9 cellular contexts compared by ENCODE assay signal in the genomic region with DNA sequence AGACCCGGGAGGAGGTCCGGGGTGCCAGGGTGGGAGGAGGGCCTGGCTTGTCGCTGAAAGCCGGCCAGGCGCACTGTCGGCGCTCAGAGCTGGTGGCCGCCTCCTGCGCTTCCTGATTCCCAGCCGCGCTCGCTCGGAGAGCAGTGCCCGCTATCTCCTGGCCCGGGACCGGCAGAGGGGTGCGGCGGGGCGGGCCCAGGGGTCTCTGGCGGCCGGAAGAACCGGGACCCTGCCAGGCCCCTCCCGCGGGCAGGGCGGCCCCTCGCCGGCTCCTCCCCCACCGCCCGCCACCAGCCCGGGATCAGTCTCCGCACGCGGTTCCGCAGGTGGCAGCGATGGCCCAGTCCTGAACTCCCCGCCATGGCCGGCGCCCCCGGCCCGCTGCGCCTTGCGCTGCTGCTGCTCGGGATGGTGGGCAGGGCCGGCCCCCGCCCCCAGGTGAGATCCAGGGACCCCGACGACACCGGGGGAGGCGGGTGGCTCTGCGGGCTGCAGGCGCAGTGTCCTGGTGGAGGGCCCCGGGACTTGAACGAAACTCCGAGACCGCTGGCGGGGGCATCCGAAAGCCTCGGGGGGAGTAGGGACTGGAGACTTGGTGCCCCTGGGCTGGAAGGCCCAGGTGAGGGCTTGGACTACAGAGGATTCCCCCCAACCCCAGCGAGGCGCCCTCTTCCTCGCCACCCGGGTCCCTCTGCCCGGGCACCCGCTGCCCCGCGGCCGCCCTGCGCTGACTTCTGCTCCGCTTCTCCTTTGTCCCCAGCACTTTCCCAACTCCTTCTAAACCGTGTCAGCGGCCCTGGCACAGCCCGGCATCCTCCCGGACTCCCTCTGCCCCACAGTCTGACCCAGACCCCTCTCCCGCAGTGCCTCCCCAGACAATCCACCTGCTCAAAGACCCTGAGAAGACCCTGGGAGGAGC. TPM values are rescaled to one million over a fixed set of nuclear protein-coding genes. Genes with fewer than 3 reads are reported as not detected.
DNase-seq lines count a peak whose midpoint lies in the region; ATAC-seq and TF ChIP-seq lines count a peak whose summit lies in the region.
"Had no signal": no experiment of that assay in that cellular context is flagged by ENCODE, and none has a peak within 500 bp of the region (broad histone marks: within the 10 kb centered on the region; RNA-seq: fewer than 3 reads in every experiment).

GLP1R (plus strand) TSS at position 301 of the 919 bp plus-strand sequence; CDS start at position 361, 60 bp downstream.

- peak within 1 kb of the TSS; percentile 23 for H3K4me3 ChIP-seq in CD8-positive, alpha-beta T cell (ENCODE audit: low read depth, low read length)
- peak within 1 kb of the TSS; percentile 38 to 48 (median 45) for H3K4me3 ChIP-seq in esophagus muscularis mucosa

- POLR2A ChIA-PET in CD8-positive, alpha-beta T cell (lab: Charles Lee), result no interaction called here

- no peaks in the 10 kb centered on the region for H3K9me3 ChIP-seq in CD8-positive, alpha-beta T cell (ENCODE audit: low read length)
- no peaks in the 10 kb centered on the region for H3K9me3 ChIP-seq in esophagus muscularis mucosa

- no peak for DNase-seq in CD8-positive, alpha-beta T cell
- peak; percentile 51 for DNase-seq in NCI-H510A (lab: John Stamatoyannopoulos, UW)
- DNase-seq in esophagus muscularis mucosa (ENCODE audit: extremely low spot score), result no peak
- DNase-seq in nephron progenitor cell, result peak; percentile 67
- no peak for DNase-seq in epidermal melanocyte (ENCODE audit: insufficient read length, low spot score)
- no peak for DNase-seq in GM19238 (ENCODE audit: insufficient read length, low spot score)

- no peak within 1 kb of the TSS for H3K27ac ChIP-seq in CD8-positive, alpha-beta T cell (ENCODE audit: low read depth, low read length)
- H3K27ac ChIP-seq in esophagus muscularis mucosa (replicated peaks in 1 of 4), result no peak within 1 kb of the TSS

- peaks cover 5% of the 10 kb centered on the region for H3K27me3 ChIP-seq in CD8-positive, alpha-beta T cell (ENCODE audit: insufficient read depth, low read length)
- peaks cover 4 to 51% (median 23%) of the 10 kb centered on the region in 4 donors for H3K27me3 ChIP-seq in esophagus muscularis mucosa

- peaks cover 15% of the 10 kb centered on the region for H3K4me1 Mint-ChIP-seq in CD8-positive, alpha-beta T cell (ENCODE audit: low read depth)
- H3K4me1 Mint-ChIP-seq in nephron progenitor cell, result peaks cover 12% of the 10 kb centered on the region

- peaks cover 13% of the 10 kb centered on the region for H3K4me1 ChIP-seq in CD8-positive, alpha-beta T cell (ENCODE audit: insufficient read depth, low read length)
- peaks cover 4 to 13% (median 10%) of the 10 kb centered on the region in 4 donors for H3K4me1 ChIP-seq in esophagus muscularis mucosa

- peaks cover 32% of the 10 kb centered on the region for H3K27me3 Mint-ChIP-seq in CD8-positive, alpha-beta T cell (ENCODE audit: low read depth)
- peaks cover 82% of the 10 kb centered on the region for H3K27me3 Mint-ChIP-seq in nephron progenitor cell (ENCODE audit: low read depth, poor library complexity)

- CTCF ChIA-PET in CD8-positive, alpha-beta T cell (lab: Charles Lee), result no interaction called here

- no peaks in the 10 kb centered on the region for H3K9me3 Mint-ChIP-seq in CD8-positive, alpha-beta T cell
- no peaks in the 10 kb centered on the region for H3K9me3 Mint-ChIP-seq in nephron progenitor cell

- peak within 1 kb of the TSS; percentile 63 for H3K4me3 Mint-ChIP-seq in CD8-positive, alpha-beta T cell
- H3K4me3 Mint-ChIP-seq in nephron progenitor cell, result peak within 1 kb of the TSS; percentile 79

- H3K27ac Mint-ChIP-seq in CD8-positive, alpha-beta T cell, result no peak within 1 kb of the TSS
- no peak within 1 kb of the TSS for H3K27ac Mint-ChIP-seq in nephron progenitor cell

- no peak for TF ChIP-seq POLR2A in esophagus muscularis mucosa (IDR thresholded peaks at IDR 0.05; ENCODE audit: low read depth)

- no peak for ATAC-seq in CD8-positive, alpha-beta T cell
- ATAC-seq in GM19324 (IDR thresholded peaks at IDR 0.05; ENCODE audit: low FRiP score, unreplicated experiment) (no peak), GM21786 (IDR thresholded peaks at IDR 0.05; ENCODE audit: unreplicated experiment) (no peak)

- TF ChIP-seq CTCF in CD8-positive, alpha-beta T cell (IDR thresholded peaks at IDR 0.05), result no peak
- no peak for TF ChIP-seq CTCF in esophagus muscularis mucosa (IDR thresholded peaks at IDR 0.05)
- TF ChIP-seq CTCF in nephron progenitor cell (IDR thresholded peaks at IDR 0.05), result no peak

- H3K36me3 ChIP-seq in CD8-positive, alpha-beta T cell (ENCODE audit: insufficient read depth, low read length), result no peaks in the 10 kb centered on the region
- no peaks in the 10 kb centered on the region for H3K36me3 ChIP-seq in esophagus muscularis mucosa

- WGBS in esophagus muscularis mucosa, result 13% methylated on average over 20 of the region's 74 CpGs

- TF ChIP-seq EP300 in esophagus muscularis mucosa (IDR thresholded peaks at IDR 0.05), result no peak

- intact Hi-C loops in CD8-positive, alpha-beta T cell (cut with DNase I, micrococcal nuclease), result no loop called here
- intact Hi-C loops in esophagus muscularis mucosa (cut with DNase I), result no loop called here

- H3K36me3 Mint-ChIP-seq in CD8-positive, alpha-beta T cell, result no peaks in the 10 kb centered on the region
- H3K36me3 Mint-ChIP-seq in nephron progenitor cell (ENCODE audit: low read depth), result no peaks in the 10 kb centered on the region

RNA-seq across cellular contexts. Expression of gene GLP1R, which starts in this region (rescaled TPM):
- not detected for total RNA-seq in CD8-positive, alpha-beta T cell
- not detected for total RNA-seq in esophagus muscularis mucosa
- total RNA-seq: M059J had no signal

Comparison
In these comparisons a context has a peak if more than half of its experiments do, and no peak if none do; other contexts are left out.
1. DNase-seq: peak in NCI-H510A (single experiment) and nephron progenitor cell (single experiment); none in CD8-positive, alpha-beta T cell (0 of 7), esophagus muscularis mucosa (single experiment), epidermal melanocyte (single experiment) and GM19238 (single experiment).